In genomic region chr5:156388233-156388632, GRCh38 we compare ENCODE assay signal across 18 cellular contexts.
DNase-seq lines count a peak whose midpoint lies in the region; ATAC-seq and TF ChIP-seq lines count a peak whose summit lies in the region.
"Had no signal": no experiment of that assay in that cellular context is flagged by ENCODE, and none has a peak within 500 bp of the region (broad histone marks: within the 10 kb centered on the region; RNA-seq: fewer than 3 reads in every experiment).

No MANE protein-coding gene starts in this region.

- 0 out of 4 replicates have a peak, but pooled peaks of 1 of the 2 experiments have one; percentile 14 for TF ChIP-seq EP300 in SK-N-SH (IDR thresholded peaks at IDR 0.05; ENCODE audit: borderline replicate concordance in 1 of 2, low read depth in 1 of 2, low read length in 1 of 2)

- H3K4me1 ChIP-seq in SK-N-SH (ENCODE audit: control insufficient read depth in 1 of 2, insufficient read depth in 2 of 2, low read depth in 1 of 2, low read length in 1 of 2) = no peaks in the 10 kb centered on the region
- H3K4me1 ChIP-seq: BLaER1 treated with 17β-estradiol and CSF1 and Interleukin-3, amounts not matched to agents 10 nM and 100 nM; Caco-2 had no signal

- H3K27me3 ChIP-seq in SK-N-SH (ENCODE audit: insufficient read depth) = no peaks in the 10 kb centered on the region
- H3K27me3 ChIP-seq: BLaER1 treated with 17β-estradiol and CSF1 and Interleukin-3, amounts not matched to agents 10 nM and 100 nM had no signal

- CTCF ChIA-PET in SK-N-SH (lab: Yijun Ruan, JAX) = no interaction called here
- CTCF ChIA-PET in activated naive CD4-positive, alpha-beta T cell treated with anti-CD3 and anti-CD28 coated beads, Interleukin-2, amount 10 ng/mL, durations not matched to agents 7 days and 5 days (lab: Charles Lee) = no interaction called here

- H3K36me3 ChIP-seq in SK-N-SH (replicated peaks in 1 of 2; ENCODE audit: control insufficient read depth in 1 of 2, insufficient read depth in 2 of 2, low read length in 1 of 2) = no peaks in the 10 kb centered on the region
- H3K36me3 ChIP-seq: BLaER1 treated with 17β-estradiol and CSF1 and Interleukin-3, amounts not matched to agents 10 nM and 100 nM had no signal

- H3K4me2 ChIP-seq in SK-N-SH = no peak overlapping the region
- H3K4me2 ChIP-seq: BLaER1 treated with 17β-estradiol and CSF1 and Interleukin-3, amounts not matched to agents 10 nM and 100 nM had no signal

- ATAC-seq in SK-N-SH treated with all-trans-retinoic acid at 6 μM for 48 hours = no peak
- ATAC-seq: CD8-positive, alpha-beta T cell had no signal

- 10% methylated on average over 2 of the region's 2 CpGs for WGBS in SK-N-SH (ENCODE audit: low lambda C conversion rate)

- H3F3A ChIP-seq in SK-N-SH (replicated peaks; ENCODE audit: insufficient read depth) = no peaks in the 10 kb centered on the region

- TF ChIP-seq CTCF in SK-N-SH (IDR thresholded peaks at IDR 0.05) (no peak), nephron (IDR thresholded peaks at IDR 0.05; ENCODE audit: unreplicated experiment in 3 of 3) (no peak)

- no peak overlapping the region for H3K4me3 ChIP-seq in SK-N-SH (ENCODE audit: low read depth in 2 of 2, low read length in 1 of 2)
- H3K4me3 ChIP-seq: BLaER1 treated with 17β-estradiol and CSF1 and Interleukin-3, amounts not matched to agents 10 nM and 100 nM had no signal

- POLR2A ChIA-PET in SK-N-SH (lab: Yijun Ruan, JAX) = no interaction called here

- no peak overlapping the region for H3K4me3 Mint-ChIP-seq in nephron
- H3K4me3 Mint-ChIP-seq in activated naive CD4-positive, alpha-beta T cell treated with anti-CD3 and anti-CD28 coated beads, Interleukin-2, amount 10 ng/mL, durations not matched to agents 7 days and 5 days = no peak overlapping the region
- H3K4me3 Mint-ChIP-seq: B cell; CD4-positive, alpha-beta T cell; CD8-positive, alpha-beta T cell had no signal

- H3K9me2 ChIP-seq in SK-N-SH = no peaks in the 10 kb centered on the region

- H3K27ac ChIP-seq in SK-N-SH (ENCODE audit: low read depth in 2 of 2, low read length in 1 of 2) = no peak overlapping the region
- H3K27ac ChIP-seq: 22Rv1; BLaER1 treated with 17β-estradiol and CSF1 and Interleukin-3, amounts not matched to agents 10 nM and 100 nM; C4-2B had no signal

- peaks cover 4% of the 10 kb centered on the region for H3K27me3 Mint-ChIP-seq in nephron (ENCODE audit: low read depth)
- peaks cover 4% of the 10 kb centered on the region for H3K27me3 Mint-ChIP-seq in activated naive CD4-positive, alpha-beta T cell treated with anti-CD3 and anti-CD28 coated beads, Interleukin-2, amount 10 ng/mL, durations not matched to agents 7 days and 5 days
- H3K27me3 Mint-ChIP-seq: B cell had no signal

- H3K9me3 Mint-ChIP-seq in nephron = no peaks in the 10 kb centered on the region
- no peaks in the 10 kb centered on the region for H3K9me3 Mint-ChIP-seq in activated naive CD4-positive, alpha-beta T cell treated with anti-CD3 and anti-CD28 coated beads, Interleukin-2, amount 10 ng/mL, durations not matched to agents 7 days and 5 days
- H3K9me3 Mint-ChIP-seq: CD4-positive, alpha-beta T cell; CD8-positive, alpha-beta T cell had no signal

- H3K79me2 ChIP-seq in SK-N-SH (ENCODE audit: insufficient read depth) = no peaks in the 10 kb centered on the region

- DNase-seq in SK-N-SH (no peak), NCI-H69 (lab: John Stamatoyannopoulos, UW) (peak; percentile 48), GOT3 (lab: John Stamatoyannopoulos, UW) (no peak)
- DNase-seq in activated naive CD4-positive, alpha-beta T cell treated with anti-CD3 and anti-CD28 coated beads, Interleukin-2, amount 10 ng/mL, durations not matched to agents 7 days and 5 days = no peak
- DNase-seq: ACHN; AML-193; Caco-2; Calu3; CD4-positive, alpha-beta T cell; CD8-positive, alpha-beta T cell; DMS79 treated with DMSO at 0.1 percent for 48 hours; GF-D8 had no signal

- no peaks in the 10 kb centered on the region for H4K20me1 ChIP-seq in SK-N-SH (ENCODE audit: insufficient read depth)
- H4K20me1 ChIP-seq: BLaER1 treated with 17β-estradiol and CSF1 and Interleukin-3, amounts not matched to agents 10 nM and 100 nM had no signal

- H3K36me3 Mint-ChIP-seq in nephron (ENCODE audit: low read depth) = no peaks in the 10 kb centered on the region
- H3K36me3 Mint-ChIP-seq in activated naive CD4-positive, alpha-beta T cell treated with anti-CD3 and anti-CD28 coated beads, Interleukin-2, amount 10 ng/mL, durations not matched to agents 7 days and 5 days = no peaks in the 10 kb centered on the region
- H3K36me3 Mint-ChIP-seq: CD8-positive, alpha-beta T cell had no signal

- H3K4me1 Mint-ChIP-seq in nephron = peaks cover 65% of the 10 kb centered on the region
- H3K4me1 Mint-ChIP-seq in activated naive CD4-positive, alpha-beta T cell treated with anti-CD3 and anti-CD28 coated beads, Interleukin-2, amount 10 ng/mL, durations not matched to agents 7 days and 5 days = no peaks in the 10 kb centered on the region
- H3K4me1 Mint-ChIP-seq: B cell had no signal

- H3K27ac Mint-ChIP-seq in nephron = peak overlapping the region; percentile 71 to 74 (median 74)
- no peak overlapping the region for H3K27ac Mint-ChIP-seq in activated naive CD4-positive, alpha-beta T cell treated with anti-CD3 and anti-CD28 coated beads, Interleukin-2, amount 10 ng/mL, durations not matched to agents 7 days and 5 days
- H3K27ac Mint-ChIP-seq: B cell; CD4-positive, alpha-beta T cell; CD8-positive, alpha-beta T cell had no signal

- H3K9ac ChIP-seq in SK-N-SH = no peak overlapping the region
- H3K9ac ChIP-seq: BLaER1 treated with 17β-estradiol and CSF1 and Interleukin-3, amounts not matched to agents 10 nM and 100 nM had no signal

- TF ChIP-seq RAD21 in SK-N-SH (IDR thresholded peaks at IDR 0.05; ENCODE audit: low read length) = no peak

- no peaks in the 10 kb centered on the region for H3K9me3 ChIP-seq in SK-N-SH
- H3K9me3 ChIP-seq: BLaER1 treated with 17β-estradiol and CSF1 and Interleukin-3, amounts not matched to agents 10 nM and 100 nM; Caco-2 had no signal

- no peak overlapping the region for H2AFZ ChIP-seq in SK-N-SH (ENCODE audit: low read depth)

TF ChIP-seq in SK-N-SH, 30 proteins besides CTCF, POLR2A, EP300 and RAD21:
- TF ChIP-seq RCOR1 (IDR thresholded peaks at IDR 0.05; ENCODE audit: low read length) (peak; percentile 61; the same call in 1 of the 2 replicates), RFX5 (IDR thresholded peaks at IDR 0.05; ENCODE audit: low read length) (no peak), GATA2 (CRISPR knock-in tag; IDR thresholded peaks at IDR 0.05) (peak; percentile 58), SIN3A (IDR thresholded peaks at IDR 0.05; ENCODE audit: borderline replicate concordance, low read depth, low read length) (no peak)

TF ChIP-seq in SK-N-SH treated with all-trans-retinoic acid at 6 μM for 48 hours, 23 proteins besides CTCF, POLR2A, EP300 and RAD21 (continues in another document):
- TF ChIP-seq CSDC2 (CRISPR knock-in tag; IDR thresholded peaks at IDR 0.05) (no peak), SNAI2 (CRISPR knock-in tag; IDR thresholded peaks at IDR 0.05) (no peak), TOX (CRISPR knock-in tag; IDR thresholded peaks at IDR 0.05; ENCODE audit: borderline replicate concordance) (no peak), TSHZ2 (CRISPR knock-in tag; IDR thresholded peaks at IDR 0.05) (no peak), OSR1 (CRISPR knock-in tag; IDR thresholded peaks at IDR 0.05) (no peak), ZNF8 (CRISPR knock-in tag; IDR thresholded peaks at IDR 0.05) (no peak), ISL1 (CRISPR knock-in tag; IDR thresholded peaks at IDR 0.05) (no peak), ZFP30 (CRISPR knock-in tag; IDR thresholded peaks at IDR 0.05) (no peak), CREB5 (CRISPR knock-in tag; IDR thresholded peaks at IDR 0.05; ENCODE audit: low read depth) (no peak), TCF4 (CRISPR knock-in tag; IDR thresholded peaks at IDR 0.05; ENCODE audit: borderline replicate concordance) (no peak), RARB (CRISPR knock-in tag; IDR thresholded peaks at IDR 0.05) (no peak)
